ENCODE assay signal across 4 cellular contexts in the genomic region with DNA sequence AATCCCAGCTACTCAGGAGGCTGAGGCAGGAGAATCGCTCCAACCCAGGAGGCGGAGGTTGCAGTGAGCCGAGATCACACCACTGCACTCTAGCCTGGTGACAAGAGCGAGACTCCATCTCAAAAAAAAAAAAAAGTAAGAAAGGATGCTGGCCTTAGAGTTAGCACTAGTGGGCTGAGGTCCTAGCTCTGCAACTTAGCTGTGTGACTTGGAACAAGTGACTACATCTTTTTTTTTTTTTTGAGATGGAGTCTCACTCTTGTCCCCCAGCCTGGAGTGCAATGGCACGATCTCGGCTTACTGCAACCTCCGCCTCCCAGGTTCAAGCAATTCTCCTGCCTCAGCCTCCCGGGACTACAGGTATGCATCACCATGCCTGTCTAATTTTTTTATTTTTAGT. TPM values are rescaled to one million over a fixed set of nuclear protein-coding genes. Genes with fewer than 3 reads are reported as not detected.
"Had no signal": no experiment of that assay in that cellular context is flagged by ENCODE, and none has a peak within 500 bp of the region (broad histone marks: within the 10 kb centered on the region; RNA-seq: fewer than 3 reads in every experiment).

No MANE protein-coding gene starts in this region.

RNA-seq across cellular contexts. Expression of a gene that starts 26.7 kb away (rescaled TPM):
- total RNA-seq: NCI-H460 had no signal

RNA-seq across cellular contexts. Expression of a gene that starts 33.5 kb away (rescaled TPM):
- total RNA-seq: LHCN-M2, M059J, MCF 10A, NCI-H460 had no signal
